In the genomic region with DNA sequence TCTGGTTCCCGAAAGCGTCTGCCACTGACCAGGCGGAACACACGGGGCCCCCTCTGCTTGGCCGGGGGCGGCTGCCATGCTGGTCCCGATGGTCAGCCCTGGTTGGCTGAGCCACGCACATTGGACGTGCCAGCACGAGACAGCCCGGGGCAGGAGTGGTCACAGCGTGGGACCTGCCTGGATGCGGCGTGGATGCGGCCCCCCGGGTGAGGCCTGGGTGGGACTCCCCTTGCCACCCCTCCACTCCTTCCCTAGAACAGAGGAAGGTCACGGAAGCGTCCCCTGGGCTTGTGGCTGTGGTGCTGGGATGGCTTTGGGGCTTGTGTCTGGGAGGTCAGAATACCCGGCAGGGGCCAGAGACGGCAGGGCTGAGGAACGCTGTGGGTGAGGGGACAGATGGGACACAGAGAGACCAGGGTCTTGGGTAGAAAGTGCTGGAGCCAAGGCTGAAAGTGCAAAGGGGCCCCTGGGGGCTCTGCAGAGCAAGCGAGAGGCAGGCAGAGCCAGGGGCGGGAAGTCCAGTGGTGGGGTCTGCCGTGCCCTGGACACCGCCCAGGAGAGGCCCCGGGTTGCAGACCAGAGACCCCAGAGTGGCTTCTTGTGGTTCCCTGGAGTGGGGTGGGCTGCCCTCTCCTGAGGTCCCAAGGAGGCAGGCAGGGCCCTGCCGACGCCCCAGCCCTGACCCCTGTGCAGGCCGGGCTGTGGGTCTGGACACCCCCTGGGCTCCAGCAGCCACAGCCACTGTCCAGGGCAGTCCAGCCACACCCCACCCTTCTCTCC, we compare ENCODE assay signal across 24 cellular contexts. TPM values are rescaled to one million over a fixed set of nuclear protein-coding genes. Genes with fewer than 3 reads are reported as not detected.
"Had no signal": no experiment of that assay in that cellular context is flagged by ENCODE, and none has a peak within 500 bp of the region (broad histone marks: within the 10 kb centered on the region; RNA-seq: fewer than 3 reads in every experiment).

No MANE protein-coding gene starts in this region.

- H3K27ac ChIP-seq: foreskin keratinocyte, neural progenitor cell, upper lobe of left lung had no signal

- H3K27ac Mint-ChIP-seq: activated CD4-positive, alpha-beta T cell treated with anti-CD3 and anti-CD28 coated beads for 36 hours; activated naive CD8-positive, alpha-beta T cell; activated T-cell treated with anti-CD3 and anti-CD28 coated beads, Interleukin-2, amount 50 U/mL, for 24 hours; activated T-helper 2 cell treated with anti-CD3 and anti-CD28 coated beads, Interferon-gamma antibody, Interleukin-2, Interleukin-4, amounts not matched to agents 10 μg/mL and 5 μg/mL and 100 μg/mL, durations not matched to agents 14 hours and 24 hours and 36 hours; dendritic cell treated with granulocyte-macrophage colony-stimulating factor and Interleukin-4, amounts not matched to agents 40 ng/mL and 50 ng/mL, for 4 days; memory B cell; progenitor cell of endocrine pancreas; WTC11 had no signal

- H3K4me1 ChIP-seq: foreskin keratinocyte, neural progenitor cell, upper lobe of left lung had no signal

- DNase-seq: activated CD4-positive, alpha-beta T cell treated with anti-CD3 and anti-CD28 coated beads for 36 hours; activated CD4-positive, alpha-beta T cell treated with anti-CD3 and anti-CD28 coated beads, Interleukin-2, amount 50 U/mL, for 4 hours; activated CD8-positive, alpha-beta memory T cell treated with anti-CD3 and anti-CD28 coated beads for 24 hours; activated CD8-positive, alpha-beta memory T cell treated with anti-CD3 and anti-CD28 coated beads, Interleukin-2, amount 50 U/mL, for 4 hours; activated naive CD4-positive, alpha-beta T cell; activated T-cell treated with anti-CD3 and anti-CD28 coated beads, Interleukin-2, amount 50 U/mL, for 24 hours; cerebellar nuclear complex; effector CD4-positive, alpha-beta T cell; foreskin keratinocyte; stimulated activated CD4-positive, alpha-beta T cell treated with anti-CD3 and anti-CD28 coated beads, Interleukin-12 subunit alpha, Interleukin-12 subunit beta, amount 100 ng/mL, for 4 hours; stimulated activated CD4-positive, alpha-beta T cell treated with anti-CD3 and anti-CD28 coated beads, Interleukin-4, amount 100 ng/mL, for 4 hours; stimulated activated naive CD8-positive, alpha-beta T cell treated with anti-CD3 and anti-CD28 coated beads, Interleukin-15, Interleukin-2, amounts not matched to agents 100 U/mL and 50 U/mL, for 24 hours; T1000 had no signal

- H3K4me3 Mint-ChIP-seq: activated CD4-positive, alpha-beta T cell treated with anti-CD3 and anti-CD28 coated beads for 36 hours; activated naive CD8-positive, alpha-beta T cell; activated T-cell treated with anti-CD3 and anti-CD28 coated beads, Interleukin-2, amount 50 U/mL, for 24 hours; dendritic cell treated with granulocyte-macrophage colony-stimulating factor and Interleukin-4, amounts not matched to agents 40 ng/mL and 50 ng/mL, for 4 days; memory B cell; neural progenitor cell; WTC11 had no signal

- H3K36me3 ChIP-seq: neural progenitor cell, upper lobe of left lung had no signal

- H3K4me1 Mint-ChIP-seq: neural progenitor cell, WTC11 had no signal

- H3K4me3 ChIP-seq: neural progenitor cell, upper lobe of left lung had no signal

RNA-seq across cellular contexts. Expression of gene CPLX1, which starts 8.6 kb away (rescaled TPM):
- total RNA-seq: bronchial epithelial cell, glomerular endothelial cell, osteocyte had no signal
